ENCODE assay signal across 3 cellular contexts in the genomic region with DNA sequence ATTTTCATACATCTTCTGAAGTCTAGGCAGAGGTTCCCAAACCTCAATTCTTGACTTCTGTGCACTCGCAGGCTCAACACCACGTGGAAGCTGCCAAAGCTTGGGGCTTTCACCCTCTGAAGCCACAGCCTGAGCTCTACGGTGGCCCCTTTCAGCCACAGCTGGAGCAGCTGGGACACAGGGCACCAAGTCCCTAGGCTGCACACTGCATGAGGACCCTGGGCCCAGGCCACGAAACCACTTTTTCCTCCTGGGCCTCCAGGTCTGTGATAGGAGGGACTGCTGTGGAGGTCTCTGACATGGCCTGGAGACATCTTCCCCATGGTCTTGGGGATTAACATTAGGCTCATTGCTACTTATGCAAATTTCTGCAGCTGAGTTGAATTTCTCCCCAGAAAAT. TPM values are rescaled to one million over a fixed set of nuclear protein-coding genes. Genes with fewer than 3 reads are reported as not detected.
"Had no signal": no experiment of that assay in that cellular context is flagged by ENCODE, and none has a peak within 500 bp of the region (broad histone marks: within the 10 kb centered on the region; RNA-seq: fewer than 3 reads in every experiment).

No MANE protein-coding gene starts in this region.

RNA-seq across cellular contexts. Expression of gene SYK, which starts 18.8 kb away (rescaled TPM):
- total RNA-seq: myocyte had no signal
- polyA plus RNA-seq: neural cell, smooth muscle cell had no signal
